8 cellular contexts compared by ENCODE assay signal in genomic region chr1:197902454-197903195, GRCh38. TPM values are rescaled to one million over a fixed set of nuclear protein-coding genes. Genes with fewer than 3 reads are reported as not detected.
A peak's percentile ranks its signal among the peaks of the same experiment; 100 is the strongest.
DNase-seq lines count a peak whose midpoint lies in the region; ATAC-seq lines count a peak whose summit lies in the region.

TSS of gene C1orf53 (plus strand) at chr1:197902630. CDS start at chr1:197902650, 20 bp downstream.

- H3K27ac Mint-ChIP-seq in activated CD4-positive, alpha-beta memory T cell treated with anti-CD3 and anti-CD28 coated beads, Interleukin-2, amount 10 ng/mL, durations not matched to agents 7 days and 5 days: peak within 1 kb of the TSS; percentile 74
- peak within 1 kb of the TSS; percentile 62 for H3K27ac Mint-ChIP-seq in memory B cell

- H3K4me3 Mint-ChIP-seq in activated CD4-positive, alpha-beta memory T cell treated with anti-CD3 and anti-CD28 coated beads, Interleukin-2, amount 10 ng/mL, durations not matched to agents 7 days and 5 days: peak within 1 kb of the TSS; percentile 85
- peak within 1 kb of the TSS; percentile 91 for H3K4me3 Mint-ChIP-seq in memory B cell

- peak; percentile 91 for ATAC-seq in GM19372 (IDR thresholded peaks at IDR 0.05; ENCODE audit: low read depth, unreplicated experiment)
- peak; percentile 95 for ATAC-seq in HG03520 (IDR thresholded peaks at IDR 0.05; ENCODE audit: unreplicated experiment)
- peak; percentile 87 for ATAC-seq in memory B cell (ENCODE audit: low read depth)

- DNase-seq in CD1c-positive myeloid dendritic cell (ENCODE audit: extremely low spot score) (peak; percentile 86), NCI-H748 treated with DMSO at 0.1 percent for 48 hours (lab: John Stamatoyannopoulos, UW) (peak; percentile 52), memory B cell (ENCODE audit: low spot score in 2 of 2) (peak; percentile 65 to 77)
- DNase-seq in activated CD4-positive, alpha-beta memory T cell treated with anti-CD3 and anti-CD28 coated beads, Interleukin-2, amount 10 ng/mL, durations not matched to agents 7 days and 5 days: peak; percentile 80
- peak; percentile 52 for DNase-seq in effector CD4-positive, alpha-beta T cell
- peak; percentile 66 for DNase-seq in stimulated activated CD8-positive, alpha-beta memory T cell treated with anti-CD3 and anti-CD28 coated beads, Interleukin-12 subunit alpha, Interleukin-12 subunit beta, amount 100 ng/mL, for 24 hours (ENCODE audit: extremely low read depth)

- no peaks in the 10 kb centered on the region for H3K36me3 Mint-ChIP-seq in activated CD4-positive, alpha-beta memory T cell treated with anti-CD3 and anti-CD28 coated beads, Interleukin-2, amount 10 ng/mL, durations not matched to agents 7 days and 5 days (ENCODE audit: low read depth)
- no peaks in the 10 kb centered on the region for H3K36me3 Mint-ChIP-seq in memory B cell

- peaks cover 17% of the 10 kb centered on the region for H3K4me1 Mint-ChIP-seq in activated CD4-positive, alpha-beta memory T cell treated with anti-CD3 and anti-CD28 coated beads, Interleukin-2, amount 10 ng/mL, durations not matched to agents 7 days and 5 days
- peaks cover 7% of the 10 kb centered on the region for H3K4me1 Mint-ChIP-seq in memory B cell

- POLR2A ChIA-PET in activated CD4-positive, alpha-beta memory T cell treated with anti-CD3 and anti-CD28 coated beads, Interleukin-2, amount 10 ng/mL, durations not matched to agents 7 days and 5 days (lab: Charles Lee): interaction anchor here (0.6 to 2.0 kb wide), 13 partner anchors 9 to 779 kb away, joined by 3 to 16 read pairs (median 5); partner anchors contain the start of genes DENND1B and LHX9

- H3K9me3 Mint-ChIP-seq in activated CD4-positive, alpha-beta memory T cell treated with anti-CD3 and anti-CD28 coated beads, Interleukin-2, amount 10 ng/mL, durations not matched to agents 7 days and 5 days: no peaks in the 10 kb centered on the region
- H3K9me3 Mint-ChIP-seq in memory B cell: no peaks in the 10 kb centered on the region

- CTCF ChIA-PET in activated CD4-positive, alpha-beta memory T cell treated with anti-CD3 and anti-CD28 coated beads, Interleukin-2, amount 10 ng/mL, durations not matched to agents 7 days and 5 days (lab: Charles Lee): interaction anchor here (0.7 to 4.8 kb wide), 11 partner anchors 9 to 562 kb away, joined by 3 to 35 read pairs (median 4); partner anchors contain the start of gene LHX9

- peaks cover 45% of the 10 kb centered on the region for H3K27me3 Mint-ChIP-seq in activated CD4-positive, alpha-beta memory T cell treated with anti-CD3 and anti-CD28 coated beads, Interleukin-2, amount 10 ng/mL, durations not matched to agents 7 days and 5 days
- peaks cover 17% of the 10 kb centered on the region for H3K27me3 Mint-ChIP-seq in memory B cell

RNA-seq across cellular contexts. Expression of gene C1orf53, which starts in this region (rescaled TPM):
- total RNA-seq in activated CD4-positive, alpha-beta memory T cell treated with anti-CD3 and anti-CD28 coated beads, Interleukin-2, amount 10 ng/mL, durations not matched to agents 7 days and 5 days: under 1 TPM in 1 of 2 experiments, not detected in 1; 0.55 TPM

Comparison
In these comparisons a context has a peak if more than half of its experiments do, and no peak if none do; other contexts are left out.
1. Peak in every context shown above with its lines: DNase-seq and ATAC-seq.
2. Peak in DNase-seq in activated CD4-positive, alpha-beta memory T cell treated with anti-CD3 and anti-CD28 coated beads, Interleukin-2, amount 10 ng/mL, durations not matched to agents 7 days and 5 days; RNA of the gene not detected or under 1 TPM.